28 cellular contexts compared by ENCODE assay signal in genomic region chr1:14612281-14612680, GRCh38.
"Had no signal": no experiment of that assay in that cellular context is flagged by ENCODE, and none has a peak within 500 bp of the region (broad histone marks: within the 10 kb centered on the region; RNA-seq: fewer than 3 reads in every experiment).

No MANE protein-coding gene starts in this region.

- H3K9me3 Mint-ChIP-seq: activated CD8-positive, alpha-beta T cell treated with anti-CD3 and anti-CD28 coated beads for 36 hours; activated T-cell treated with anti-CD3 and anti-CD28 coated beads, Interleukin-2, amount 50 U/mL, for 4 hours; activated T-helper 17 cell treated with anti-CD3 and anti-CD28 coated beads, Interleukin-2, amount 50 U/mL, for 72 hours; dendritic cell treated with granulocyte-macrophage colony-stimulating factor and Interleukin-4, amounts not matched to agents 40 ng/mL and 50 ng/mL, for 4 days; endodermal cell; T-helper 2 cell treated with Interferon-gamma antibody and Interleukin-4, amounts not matched to agents 5 μg/mL and 100 μg/mL, for 36 hours had no signal

- DNase-seq: activated CD4-positive, alpha-beta T cell treated with anti-CD3 and anti-CD28 coated beads for 1 hour; activated CD4-positive, alpha-beta T cell treated with anti-CD3 and anti-CD28 coated beads for 48 hours; activated CD4-positive, alpha-beta T cell treated with anti-CD3 and anti-CD28 coated beads, Interleukin-2, amount 50 U/mL, for 1 hour; activated CD4-positive, alpha-beta T cell treated with anti-CD3 and anti-CD28 coated beads, Interleukin-2, amount 50 U/mL, for 48 hours; activated CD8-positive, alpha-beta memory T cell treated with anti-CD3 and anti-CD28 coated beads for 24 hours; activated CD8-positive, alpha-beta T cell treated with anti-CD3 and anti-CD28 coated beads for 36 hours; activated effector memory CD4-positive, alpha-beta T cell treated with Interleukin-2 at 50 U/mL for 16 hours; activated gamma-delta T cell treated with Interleukin-2 at 50 U/mL for 16 hours; activated naive CD4-positive, alpha-beta T cell treated with anti-CD3 and anti-CD28 coated beads, Interleukin-2, amount 50 U/mL, for 16 hours; activated naive CD4-positive, alpha-beta T cell treated with Interleukin-2 at 50 U/mL for 16 hours; activated T-cell treated with anti-CD3 and anti-CD28 coated beads, Interleukin-2, amount 50 U/mL, for 4 hours; amniotic stem cell; anterior cingulate cortex; brain microvascular endothelial cell; dorsolateral prefrontal cortex; effector memory CD4-positive, alpha-beta T cell; endodermal cell; foreskin fibroblast; head of caudate nucleus; T-helper 1 cell; T-helper 17 cell; T1000 had no signal

- H3K27me3 Mint-ChIP-seq: activated CD8-positive, alpha-beta T cell treated with anti-CD3 and anti-CD28 coated beads for 36 hours; activated naive CD8-positive, alpha-beta T cell; activated T-helper 17 cell treated with anti-CD3 and anti-CD28 coated beads, Interleukin-2, amount 50 U/mL, for 72 hours had no signal

- H3K36me3 ChIP-seq: brain microvascular endothelial cell had no signal

- H3K4me1 Mint-ChIP-seq: activated T-helper 17 cell treated with anti-CD3 and anti-CD28 coated beads, Interleukin-2, amount 50 U/mL, for 72 hours; central memory CD8-positive, alpha-beta T cell; T-helper 17 cell had no signal

- H3K36me3 Mint-ChIP-seq: activated naive CD8-positive, alpha-beta T cell had no signal

- H3K4me3 Mint-ChIP-seq: activated CD8-positive, alpha-beta T cell treated with anti-CD3 and anti-CD28 coated beads for 36 hours; activated naive CD8-positive, alpha-beta T cell; activated T-cell treated with anti-CD3 and anti-CD28 coated beads, Interleukin-2, amount 50 U/mL, for 4 hours; activated T-helper 17 cell treated with anti-CD3 and anti-CD28 coated beads, Interleukin-2, amount 50 U/mL, for 72 hours; central memory CD8-positive, alpha-beta T cell; dendritic cell treated with granulocyte-macrophage colony-stimulating factor and Interleukin-4, amounts not matched to agents 40 ng/mL and 50 ng/mL, for 4 days; endodermal cell; T-helper 17 cell; T-helper 2 cell treated with Interferon-gamma antibody and Interleukin-4, amounts not matched to agents 5 μg/mL and 100 μg/mL, for 36 hours had no signal

- H3K27ac Mint-ChIP-seq: activated CD8-positive, alpha-beta T cell treated with anti-CD3 and anti-CD28 coated beads for 36 hours; activated naive CD8-positive, alpha-beta T cell; activated T-helper 17 cell treated with anti-CD3 and anti-CD28 coated beads, Interleukin-2, amount 50 U/mL, for 72 hours; dendritic cell treated with granulocyte-macrophage colony-stimulating factor and Interleukin-4, amounts not matched to agents 40 ng/mL and 50 ng/mL, for 4 days; endodermal cell; T-helper 17 cell; T-helper 2 cell treated with Interferon-gamma antibody and Interleukin-4, amounts not matched to agents 5 μg/mL and 100 μg/mL, for 36 hours had no signal

- H3K27me3 ChIP-seq: brain microvascular endothelial cell, dorsolateral prefrontal cortex had no signal

- H3K4me3 ChIP-seq: coronary artery, dorsolateral prefrontal cortex had no signal

- H3K27ac ChIP-seq: brain microvascular endothelial cell, coronary artery had no signal
